ENCODE assay signal across 15 cellular contexts in the genomic region with DNA sequence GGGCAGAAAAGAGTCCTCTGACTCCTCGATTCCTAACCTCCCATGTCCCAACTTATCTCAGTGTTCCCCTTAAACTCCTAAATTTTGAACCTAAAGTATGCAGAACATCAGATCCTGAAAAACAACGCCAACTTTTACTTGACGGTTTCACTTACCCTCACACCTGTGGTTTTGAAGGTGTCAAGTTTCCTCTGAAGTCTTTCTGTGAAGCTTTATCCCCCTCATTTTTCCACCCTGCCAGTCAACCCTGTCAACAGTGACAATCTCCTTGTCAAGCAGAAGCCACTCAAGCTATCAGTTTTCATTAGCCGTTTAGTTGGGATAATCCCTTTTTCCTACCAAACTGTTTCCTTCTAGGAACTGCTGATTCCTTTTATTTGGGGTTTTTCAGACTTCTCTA.
A peak's percentile ranks its signal among the peaks of the same experiment; 100 is the strongest.
DNase-seq lines count a peak whose midpoint lies in the region; ATAC-seq and TF ChIP-seq lines count a peak whose summit lies in the region.
"Had no signal": no experiment of that assay in that cellular context is flagged by ENCODE, and none has a peak within 500 bp of the region (broad histone marks: within the 10 kb centered on the region; RNA-seq: fewer than 3 reads in every experiment).

No MANE protein-coding gene starts in this region.

- no peak for TF ChIP-seq CTCF in endothelial cell (IDR thresholded peaks at IDR 0.05; ENCODE audit: unreplicated experiment)

- H3K4me1 Mint-ChIP-seq in stimulated activated naive CD8-positive, alpha-beta T cell treated with anti-CD3 and anti-CD28 coated beads, Interleukin-15, Interleukin-2, amounts not matched to agents 100 ng/mL and 50 ng/mL, for 24 hours (ENCODE audit: low read depth) = peaks cover 88% of the 10 kb centered on the region
- peaks cover 90% of the 10 kb centered on the region for H3K4me1 Mint-ChIP-seq in activated naive CD8-positive, alpha-beta T cell treated with anti-CD3 and anti-CD28 coated beads, Interleukin-2, amount 50 U/mL, for 24 hours
- peaks cover 90% of the 10 kb centered on the region for H3K4me1 Mint-ChIP-seq in stimulated activated naive CD8-positive, alpha-beta T cell treated with anti-CD3 and anti-CD28 coated beads, Interleukin-15, amount 100 ng/mL, for 72 hours
- H3K4me1 Mint-ChIP-seq in endothelial cell (ENCODE audit: unreplicated experiment) = no peaks in the 10 kb centered on the region

- DNase-seq in stimulated activated naive CD8-positive, alpha-beta T cell treated with anti-CD3 and anti-CD28 coated beads, Interleukin-15, Interleukin-2, amounts not matched to agents 100 U/mL and 50 U/mL, for 24 hours = no peak
- DNase-seq in NCI-H524 (lab: John Stamatoyannopoulos, UW) (peak; percentile 64 to 90), endothelial cell (ENCODE audit: low spot score) (no peak), NCI-H226 (no peak)
- no peak for DNase-seq in activated naive CD8-positive, alpha-beta T cell treated with anti-CD3 and anti-CD28 coated beads, Interleukin-2, amount 50 U/mL, for 24 hours
- DNase-seq in stimulated activated naive CD8-positive, alpha-beta T cell treated with anti-CD3 and anti-CD28 coated beads, Interleukin-15, amount 100 ng/mL, for 72 hours = peak; percentile 36 to 37
- DNase-seq: activated CD4-positive, CD25-positive, alpha-beta regulatory T cell; DMS79; dorsolateral prefrontal cortex; H7; mucosa of descending colon; substantia nigra had no signal

- H3K9me3 Mint-ChIP-seq in stimulated activated naive CD8-positive, alpha-beta T cell treated with anti-CD3 and anti-CD28 coated beads, Interleukin-15, Interleukin-2, amounts not matched to agents 100 ng/mL and 50 ng/mL, for 24 hours = no peaks in the 10 kb centered on the region
- no peaks in the 10 kb centered on the region for H3K9me3 Mint-ChIP-seq in activated naive CD8-positive, alpha-beta T cell treated with anti-CD3 and anti-CD28 coated beads, Interleukin-2, amount 50 U/mL, for 24 hours
- no peaks in the 10 kb centered on the region for H3K9me3 Mint-ChIP-seq in stimulated activated naive CD8-positive, alpha-beta T cell treated with anti-CD3 and anti-CD28 coated beads, Interleukin-15, amount 100 ng/mL, for 72 hours
- H3K9me3 Mint-ChIP-seq in endothelial cell (ENCODE audit: unreplicated experiment) = no peaks in the 10 kb centered on the region
- H3K9me3 Mint-ChIP-seq: IgD-negative memory B cell had no signal

- H3K4me3 Mint-ChIP-seq in stimulated activated naive CD8-positive, alpha-beta T cell treated with anti-CD3 and anti-CD28 coated beads, Interleukin-15, Interleukin-2, amounts not matched to agents 100 ng/mL and 50 ng/mL, for 24 hours = peak overlapping the region; percentile 47
- H3K4me3 Mint-ChIP-seq in activated naive CD8-positive, alpha-beta T cell treated with anti-CD3 and anti-CD28 coated beads, Interleukin-2, amount 50 U/mL, for 24 hours = peak overlapping the region; percentile 48
- peak overlapping the region; percentile 43 to 55 for H3K4me3 Mint-ChIP-seq in stimulated activated naive CD8-positive, alpha-beta T cell treated with anti-CD3 and anti-CD28 coated beads, Interleukin-15, amount 100 ng/mL, for 72 hours
- H3K4me3 Mint-ChIP-seq in endothelial cell (ENCODE audit: unreplicated experiment) = no peak overlapping the region
- H3K4me3 Mint-ChIP-seq: IgD-negative memory B cell had no signal

- peak overlapping the region; percentile 85 for H3K27ac Mint-ChIP-seq in stimulated activated naive CD8-positive, alpha-beta T cell treated with anti-CD3 and anti-CD28 coated beads, Interleukin-15, Interleukin-2, amounts not matched to agents 100 ng/mL and 50 ng/mL, for 24 hours
- H3K27ac Mint-ChIP-seq in activated naive CD8-positive, alpha-beta T cell treated with anti-CD3 and anti-CD28 coated beads, Interleukin-2, amount 50 U/mL, for 24 hours = peak overlapping the region; percentile 90
- H3K27ac Mint-ChIP-seq in stimulated activated naive CD8-positive, alpha-beta T cell treated with anti-CD3 and anti-CD28 coated beads, Interleukin-15, amount 100 ng/mL, for 72 hours = peak overlapping the region in 1 of 2 donors; percentile 49
- H3K27ac Mint-ChIP-seq in endothelial cell (ENCODE audit: unreplicated experiment) = no peak overlapping the region

- ATAC-seq in stimulated activated naive CD8-positive, alpha-beta T cell treated with anti-CD3 and anti-CD28 coated beads, Interleukin-15, Interleukin-2, amounts not matched to agents 100 U/mL and 50 U/mL, for 24 hours = no peak
- no peak for ATAC-seq in activated naive CD8-positive, alpha-beta T cell treated with anti-CD3 and anti-CD28 coated beads, Interleukin-2, amount 50 U/mL, for 24 hours
- no peak for ATAC-seq in stimulated activated naive CD8-positive, alpha-beta T cell treated with anti-CD3 and anti-CD28 coated beads, Interleukin-15, amount 100 ng/mL, for 72 hours
- ATAC-seq in GM21360 (IDR thresholded peaks at IDR 0.05; ENCODE audit: unreplicated experiment) = no peak
- ATAC-seq: mucosa of descending colon had no signal

- H3K27me3 Mint-ChIP-seq in stimulated activated naive CD8-positive, alpha-beta T cell treated with anti-CD3 and anti-CD28 coated beads, Interleukin-15, Interleukin-2, amounts not matched to agents 100 ng/mL and 50 ng/mL, for 24 hours = peaks cover 22% of the 10 kb centered on the region
- peaks cover 26% of the 10 kb centered on the region for H3K27me3 Mint-ChIP-seq in activated naive CD8-positive, alpha-beta T cell treated with anti-CD3 and anti-CD28 coated beads, Interleukin-2, amount 50 U/mL, for 24 hours
- peaks cover 34% of the 10 kb centered on the region for H3K27me3 Mint-ChIP-seq in stimulated activated naive CD8-positive, alpha-beta T cell treated with anti-CD3 and anti-CD28 coated beads, Interleukin-15, amount 100 ng/mL, for 72 hours
- peaks cover 2% of the 10 kb centered on the region for H3K27me3 Mint-ChIP-seq in endothelial cell (ENCODE audit: unreplicated experiment)

- H3K36me3 Mint-ChIP-seq in stimulated activated naive CD8-positive, alpha-beta T cell treated with anti-CD3 and anti-CD28 coated beads, Interleukin-15, Interleukin-2, amounts not matched to agents 100 ng/mL and 50 ng/mL, for 24 hours (ENCODE audit: low read depth) = no peaks in the 10 kb centered on the region
- no peaks in the 10 kb centered on the region for H3K36me3 Mint-ChIP-seq in activated naive CD8-positive, alpha-beta T cell treated with anti-CD3 and anti-CD28 coated beads, Interleukin-2, amount 50 U/mL, for 24 hours (ENCODE audit: low read depth)
- no peaks in the 10 kb centered on the region for H3K36me3 Mint-ChIP-seq in endothelial cell (ENCODE audit: low read depth, unreplicated experiment)
- H3K36me3 Mint-ChIP-seq: IgD-negative memory B cell had no signal

Comparison
In these comparisons a context has a peak if more than half of its experiments do, and no peak if none do; other contexts are left out.
1. DNase-seq: peak in NCI-H524 (2 of 2) and stimulated activated naive CD8-positive, alpha-beta T cell treated with anti-CD3 and anti-CD28 coated beads, Interleukin-15, amount 100 ng/mL, for 72 hours (2 of 2); none in stimulated activated naive CD8-positive, alpha-beta T cell treated with anti-CD3 and anti-CD28 coated beads, Interleukin-15, Interleukin-2, amounts not matched to agents 100 U/mL and 50 U/mL, for 24 hours (single experiment), activated naive CD8-positive, alpha-beta T cell treated with anti-CD3 and anti-CD28 coated beads, Interleukin-2, amount 50 U/mL, for 24 hours (single experiment), endothelial cell (single experiment) and NCI-H226 (single experiment).